In the genomic region with DNA sequence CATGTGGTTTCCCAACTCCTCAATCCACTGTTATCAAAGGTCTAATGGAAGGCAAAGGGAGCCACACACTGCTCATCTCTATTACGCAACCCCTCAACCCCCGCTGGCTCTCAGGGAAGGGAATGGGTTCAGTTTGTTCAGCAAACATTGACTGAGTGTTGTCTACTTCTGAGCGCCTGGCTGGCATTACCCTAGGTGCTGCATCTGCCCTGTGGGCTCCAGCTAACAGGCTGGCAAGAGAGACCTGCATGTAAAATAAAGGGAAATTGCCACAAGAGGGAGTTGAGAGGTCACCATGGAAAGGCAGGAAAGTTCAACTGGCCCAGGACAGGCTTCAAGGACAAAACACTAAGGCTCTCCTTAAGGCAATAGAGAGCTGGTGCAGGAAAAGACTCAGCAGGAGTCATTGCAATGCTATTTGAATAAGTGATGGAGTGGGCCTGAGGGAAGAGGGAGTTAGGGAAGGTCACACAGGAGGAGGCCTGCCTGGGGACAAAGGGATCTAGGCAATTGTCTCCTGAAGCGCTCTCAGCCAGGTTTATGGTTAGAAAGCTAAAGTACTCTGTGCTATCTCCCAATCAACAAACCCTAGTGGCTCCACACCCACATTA, we compare ENCODE assay signal across 7 cellular contexts. TPM values are rescaled to one million over a fixed set of nuclear protein-coding genes. Genes with fewer than 3 reads are reported as not detected.
DNase-seq lines count a peak whose midpoint lies in the region; ATAC-seq and TF ChIP-seq lines count a peak whose summit lies in the region.

No MANE protein-coding gene starts in this region.

- CTCF ChIA-PET in activated naive CD4-positive, alpha-beta T cell treated with anti-CD3 and anti-CD28 coated beads, Interleukin-2, amount 10 ng/mL, durations not matched to agents 7 days and 5 days (lab: Charles Lee) = interaction anchor here (0.8 to 1.8 kb wide), 4 partner anchors 10 to 170 kb away, joined by 3 to 6 read pairs (median 4); no protein-coding TSS in a partner anchor

- H3K9me3 Mint-ChIP-seq in activated naive CD4-positive, alpha-beta T cell treated with anti-CD3 and anti-CD28 coated beads, Interleukin-2, amount 10 ng/mL, durations not matched to agents 7 days and 5 days = no peaks in the 10 kb centered on the region

- H3K27me3 Mint-ChIP-seq in activated naive CD4-positive, alpha-beta T cell treated with anti-CD3 and anti-CD28 coated beads, Interleukin-2, amount 10 ng/mL, durations not matched to agents 7 days and 5 days = no peaks in the 10 kb centered on the region

- no peak overlapping the region for H3K4me2 ChIP-seq in neuronal stem cell (ENCODE audit: insufficient read depth, low read length, poor library complexity, severe bottlenecking)

- H3K4ac ChIP-seq in neuronal stem cell (ENCODE audit: low read length) = no peak overlapping the region

- no peak for ATAC-seq in GM19397 (IDR thresholded peaks at IDR 0.05; ENCODE audit: unreplicated experiment)

- H3K23ac ChIP-seq in neuronal stem cell (ENCODE audit: low read depth, low read length, poor library complexity) = no peak overlapping the region

- TF ChIP-seq CTCF in GM12875 (IDR thresholded peaks at IDR 0.05; ENCODE audit: borderline replicate concordance, insufficient read depth, low read depth, low read length) = peak; percentile 13; the same call in 1 of the 2 replicates

- H2AK5ac ChIP-seq in neuronal stem cell (ENCODE audit: low read depth, low read length) = no peak overlapping the region

- H3K9ac ChIP-seq in neuronal stem cell (ENCODE audit: low read depth, low read length, poor library complexity) = no peak overlapping the region

- H4K8ac ChIP-seq in neuronal stem cell (ENCODE audit: low read depth, low read length) = no peak overlapping the region

- H3K18ac ChIP-seq in neuronal stem cell (ENCODE audit: low read length) = no peak overlapping the region

- H3K14ac ChIP-seq in neuronal stem cell (ENCODE audit: low read length) = no peak overlapping the region

- no peak overlapping the region for H2BK120ac ChIP-seq in neuronal stem cell (ENCODE audit: low read depth, low read length)

- DNase-seq in NCI-H2081 treated with DMSO at 0.1 percent for 48 hours (lab: John Stamatoyannopoulos, UW) (peak; percentile 38), cerebellar cortex (ENCODE audit: low spot score) (peak; percentile 49), neuronal stem cell (ENCODE audit: low spot score) (peak; percentile 12), amniotic stem cell (lab: John Stamatoyannopoulos, UW) (no peak)
- DNase-seq in activated naive CD4-positive, alpha-beta T cell treated with anti-CD3 and anti-CD28 coated beads, Interleukin-2, amount 10 ng/mL, durations not matched to agents 7 days and 5 days = no peak

- H3K27me3 ChIP-seq in neuronal stem cell (ENCODE audit: control insufficient read depth in 3 of 3, insufficient read depth in 3 of 3, low read depth in 1 of 3, low read length in 3 of 3) = no peaks in the 10 kb centered on the region

- no peaks in the 10 kb centered on the region for H3K36me3 Mint-ChIP-seq in activated naive CD4-positive, alpha-beta T cell treated with anti-CD3 and anti-CD28 coated beads, Interleukin-2, amount 10 ng/mL, durations not matched to agents 7 days and 5 days

- H2BK12ac ChIP-seq in neuronal stem cell (ENCODE audit: low read length) = no peak overlapping the region

- H3K9me3 ChIP-seq in neuronal stem cell (replicated peaks in 1 of 2; ENCODE audit: control insufficient read depth in 2 of 2, insufficient read depth in 1 of 2, low read depth in 1 of 2, low read length in 2 of 2) = no peaks in the 10 kb centered on the region

- no peaks in the 10 kb centered on the region for H3K79me1 ChIP-seq in neuronal stem cell (ENCODE audit: low read depth, low read length)

- no peak overlapping the region for H3K4me3 ChIP-seq in GM12875 (ENCODE audit: low read depth, low read length)
- H3K4me3 ChIP-seq in neuronal stem cell (ENCODE audit: low read length in 2 of 2) = peak overlapping the region in 1 of 2 donors; percentile 26

- no peak overlapping the region for H4K91ac ChIP-seq in neuronal stem cell (ENCODE audit: low read depth, low read length, poor library complexity)

- H3K27ac Mint-ChIP-seq in activated naive CD4-positive, alpha-beta T cell treated with anti-CD3 and anti-CD28 coated beads, Interleukin-2, amount 10 ng/mL, durations not matched to agents 7 days and 5 days = no peak overlapping the region

- H3K27ac ChIP-seq in neuronal stem cell (replicated peaks; ENCODE audit: low read length) = no peak overlapping the region

- H3K4me1 ChIP-seq in neuronal stem cell (ENCODE audit: control insufficient read depth in 2 of 2, insufficient read depth in 1 of 2, low read depth in 1 of 2, low read length in 2 of 2) = peaks cover 5 to 10% of the 10 kb centered on the region in 2 donors

- H2BK15ac ChIP-seq in neuronal stem cell (ENCODE audit: low read length) = no peak overlapping the region

- H2BK5ac ChIP-seq in neuronal stem cell (ENCODE audit: low read length) = no peak overlapping the region

- H2AFZ ChIP-seq in neuronal stem cell (ENCODE audit: low read length) = peak overlapping the region; percentile 50

- H3K36me3 ChIP-seq in neuronal stem cell (replicated peaks in 1 of 2; ENCODE audit: control insufficient read depth in 2 of 2, insufficient read depth in 2 of 2, low read length in 2 of 2) = peaks cover 2% of the 10 kb centered on the region in 2 donors

- no peak overlapping the region for H3K4me3 Mint-ChIP-seq in activated naive CD4-positive, alpha-beta T cell treated with anti-CD3 and anti-CD28 coated beads, Interleukin-2, amount 10 ng/mL, durations not matched to agents 7 days and 5 days

- WGBS in neuronal stem cell (ENCODE audit: extremely low coverage in 2 of 2, insufficient read length in 2 of 2, insufficient replicate concordance in 1 of 2), 2 donors = no CpG with 5 or more reads among the region's 4 CpGs

- H3K4me1 Mint-ChIP-seq in activated naive CD4-positive, alpha-beta T cell treated with anti-CD3 and anti-CD28 coated beads, Interleukin-2, amount 10 ng/mL, durations not matched to agents 7 days and 5 days = peaks cover 15% of the 10 kb centered on the region

RNA-seq across cellular contexts. Expression of gene ZNF740, which starts 5.5 kb away (rescaled TPM):
- polyA plus RNA-seq in neuronal stem cell (2013, experiment 1 of 2) = 19.7 TPM
- polyA plus RNA-seq in neuronal stem cell (2013, experiment 2 of 2) = 19.5 TPM

RNA-seq across cellular contexts. Expression of gene CSAD, which starts 5.7 kb away (rescaled TPM):
- 14.3 TPM for polyA plus RNA-seq in neuronal stem cell (2013, experiment 1 of 2)
- polyA plus RNA-seq in neuronal stem cell (2013, experiment 2 of 2) = 14.1 TPM

RNA-seq across cellular contexts. Expression of gene ITGB7, which starts 32.1 kb away (rescaled TPM):
- polyA plus RNA-seq in neuronal stem cell (2013, experiment 1 of 2) = 0.07 TPM
- polyA plus RNA-seq in neuronal stem cell (2013, experiment 2 of 2) = 0.03 TPM

RNA-seq across cellular contexts. Expression of gene RARG, which starts 57.0 kb away (rescaled TPM):
- 11.1 TPM for polyA plus RNA-seq in neuronal stem cell (2013, experiment 1 of 2)
- polyA plus RNA-seq in neuronal stem cell (2013, experiment 2 of 2) = 10.9 TPM

Comparison
In these comparisons a context has a peak if more than half of its experiments do, and no peak if none do; other contexts are left out.
1. DNase-seq: peak in NCI-H2081 treated with DMSO at 0.1 percent for 48 hours (single experiment), cerebellar cortex (single experiment) and neuronal stem cell (single experiment); none in activated naive CD4-positive, alpha-beta T cell treated with anti-CD3 and anti-CD28 coated beads, Interleukin-2, amount 10 ng/mL, durations not matched to agents 7 days and 5 days (single experiment) and amniotic stem cell (single experiment).